In genomic region chr19:21851596-21852345, GRCh38 we compare ENCODE assay signal across 7 cellular contexts. TPM values are rescaled to one million over a fixed set of nuclear protein-coding genes. Genes with fewer than 3 reads are reported as not detected.
DNase-seq lines count a peak whose midpoint lies in the region; ATAC-seq and TF ChIP-seq lines count a peak whose summit lies in the region.

No MANE protein-coding gene starts in this region.

- peaks cover 4 to 18% of the 10 kb centered on the region in 2 donors for H3K4me1 ChIP-seq in left lung

- H3K9me3 ChIP-seq in left lung = no peaks in the 10 kb centered on the region

- no peak for TF ChIP-seq CTCF in left lung (IDR thresholded peaks at IDR 0.05)

- ATAC-seq in GM18517 (IDR thresholded peaks at IDR 0.05; ENCODE audit: unreplicated experiment) (peak; percentile 82), HG03045 (IDR thresholded peaks at IDR 0.05; ENCODE audit: unreplicated experiment) (peak; percentile 94), left lung (peak; percentile 99)

- H3K27me3 ChIP-seq in left lung = no peaks in the 10 kb centered on the region

- peak overlapping the region; percentile 75 to 80 for H3K4me3 ChIP-seq in left lung

- DNase-seq in NCI-H345 (lab: John Stamatoyannopoulos, UW) (peak; percentile 93), dermis microvascular lymphatic vessel endothelial cell (ENCODE audit: low read depth in 2 of 2) (peak; percentile 94 to 98), left lung (peak; percentile 93)
- DNase-seq in activated CD4-positive, alpha-beta T cell treated with anti-CD3 and anti-CD28 coated beads, Interleukin-2, amount 50 U/mL, for 48 hours = peak; percentile 93 to 95
- DNase-seq in stimulated activated CD4-positive, alpha-beta T cell treated with anti-CD3 and anti-CD28 coated beads, Interleukin-2, amount 100 ng/mL, for 24 hours = peak; percentile 90

- H3K27ac ChIP-seq in left lung = peak overlapping the region; percentile 74 to 86

- H3K36me3 ChIP-seq in left lung = peaks cover 0 to 21% of the 10 kb centered on the region in 2 donors

- intact Hi-C loops in left lung (cut with DNase I) = no loop called here

RNA-seq across cellular contexts. Expression of gene ZNF43, which starts 15.8 kb away (rescaled TPM):
- total RNA-seq in dermis microvascular lymphatic vessel endothelial cell = 5.8 and 9.6 TPM in 2 replicates
- total RNA-seq in left lung = 10 to 100 TPM; 15.8 to 20.3 TPM

Comparison
In these comparisons a context has a peak if more than half of its experiments do, and no peak if none do; other contexts are left out.
1. Peak in every context shown above with its lines: DNase-seq, ATAC-seq, H3K4me3 ChIP-seq and H3K27ac ChIP-seq.